In genomic region chr4:6986067-6986780, GRCh38 we compare ENCODE assay signal across 8 cellular contexts. TPM values are rescaled to one million over a fixed set of nuclear protein-coding genes. Genes with fewer than 3 reads are reported as not detected.
DNase-seq lines count a peak whose midpoint lies in the region; ATAC-seq and TF ChIP-seq lines count a peak whose summit lies in the region.

No MANE protein-coding gene starts in this region.

- peaks cover 72% of the 10 kb centered on the region for H3K4me1 Mint-ChIP-seq in activated CD4-positive, alpha-beta T cell treated with anti-CD3 and anti-CD28 coated beads, Interleukin-2, amount 10 ng/mL, durations not matched to agents 7 days and 5 days

- TSS peak; percentile 94 for BruUV-seq in Panc1 (replicated peaks; lab: Mats Ljungman, UMichigan)

- H3K4me3 Mint-ChIP-seq in activated CD4-positive, alpha-beta T cell treated with anti-CD3 and anti-CD28 coated beads, Interleukin-2, amount 10 ng/mL, durations not matched to agents 7 days and 5 days = peak overlapping the region; percentile 90

- CTCF ChIA-PET in activated CD4-positive, alpha-beta T cell treated with anti-CD3 and anti-CD28 coated beads, Interleukin-2, amount 10 ng/mL, durations not matched to agents 7 days and 5 days (lab: Charles Lee) = interaction anchor here (0.8 to 1.2 kb wide), 4 partner anchors 12 to 86 kb away, joined by 3 to 5 read pairs (median 4); partner anchors contain the start of gene TADA2B
- CTCF ChIA-PET in Panc1 (lab: Charles Lee) = interaction anchor here (0.6 kb wide), 2 partner anchors 18 to 192 kb away, joined by 3 read pairs; no protein-coding TSS in a partner anchor

- POLR2A ChIA-PET in activated CD4-positive, alpha-beta T cell treated with anti-CD3 and anti-CD28 coated beads, Interleukin-2, amount 10 ng/mL, durations not matched to agents 7 days and 5 days (lab: Charles Lee) = interaction anchor here (1.2 kb wide), 1 partner anchor 57 kb away, joined by 4 read pairs; the partner anchor contains the start of gene TADA2B
- POLR2A ChIA-PET in Panc1 (lab: Charles Lee) = interaction anchor here (0.6 kb wide), 2 partner anchors 55 to 423 kb away, joined by 5 to 7 read pairs; no protein-coding TSS in a partner anchor

- H3K27ac ChIP-seq in Panc1 (ENCODE audit: low read length) (peak overlapping the region; percentile 81), ectodermal cell (ENCODE audit: insufficient read depth, low read depth, low read length, poor library complexity, severe bottlenecking) (peak overlapping the region; percentile 72), mesodermal cell (ENCODE audit: low read depth, low read length, severe bottlenecking) (peak overlapping the region; percentile 92), upper lobe of left lung (peak overlapping the region; percentile 92 to 95 (median 94))

- no peaks in the 10 kb centered on the region for H3K27me3 Mint-ChIP-seq in activated CD4-positive, alpha-beta T cell treated with anti-CD3 and anti-CD28 coated beads, Interleukin-2, amount 10 ng/mL, durations not matched to agents 7 days and 5 days

- TF ChIP-seq CTCF in Panc1 (IDR thresholded peaks at IDR 0.05) (no peak), upper lobe of left lung (IDR thresholded peaks at IDR 0.05) (no peak)

- intact Hi-C loops in Panc1 (cut with micrococcal nuclease; ENCODE audit: unreplicated experiment) = no loop called here

- H3K9me3 ChIP-seq in Panc1 (ENCODE audit: control insufficient read depth, insufficient read depth, low read depth, low read length) = no peaks in the 10 kb centered on the region
- no peaks in the 10 kb centered on the region for H3K9me3 ChIP-seq in ectodermal cell (ENCODE audit: control insufficient read depth, low read length)
- no peaks in the 10 kb centered on the region for H3K9me3 ChIP-seq in mesodermal cell (ENCODE audit: control insufficient read depth, low read length)
- no peaks in the 10 kb centered on the region for H3K9me3 ChIP-seq in upper lobe of left lung

- peaks cover 28% of the 10 kb centered on the region for H3K36me3 Mint-ChIP-seq in activated CD4-positive, alpha-beta T cell treated with anti-CD3 and anti-CD28 coated beads, Interleukin-2, amount 10 ng/mL, durations not matched to agents 7 days and 5 days (ENCODE audit: low read depth)

- TF ChIP-seq EP300 in upper lobe of left lung (IDR thresholded peaks at IDR 0.05) = no peak

- no peak for DNase-seq in activated CD4-positive, alpha-beta T cell treated with anti-CD3 and anti-CD28 coated beads, Interleukin-2, amount 10 ng/mL, durations not matched to agents 7 days and 5 days
- no peak for DNase-seq in activated CD4-positive, alpha-beta T cell treated with anti-CD3 and anti-CD28 coated beads, Interleukin-2, amount 50 U/mL, for 4 hours
- DNase-seq in Panc1 (ENCODE audit: low read depth, low spot score) (no peak), upper lobe of left lung (peak in 1 of 2 donors; percentile 69)

- H3K27ac Mint-ChIP-seq in activated CD4-positive, alpha-beta T cell treated with anti-CD3 and anti-CD28 coated beads, Interleukin-2, amount 10 ng/mL, durations not matched to agents 7 days and 5 days = peak overlapping the region; percentile 97

- H3K4me3 ChIP-seq in Panc1 (ENCODE audit: low read depth in 2 of 2, low read length in 2 of 2) (peak overlapping the region; percentile 65 to 72), ectodermal cell (ENCODE audit: insufficient read depth, low read depth, low read length) (peak overlapping the region; percentile 91), mesodermal cell (ENCODE audit: extremely low read depth, insufficient read depth, low read length, poor library complexity, severe bottlenecking) (peak overlapping the region; percentile 80), upper lobe of left lung (peak overlapping the region; percentile 42 to 87 (median 80))

- in situ Hi-C loops in Panc1 (cut with HindIII; ENCODE audit: low pct_unique_long_range_greater_than_20kb, low sequenced_read_pairs) = no loop called here

- peaks cover 43% of the 10 kb centered on the region for H3K4me1 ChIP-seq in Panc1 (ENCODE audit: control insufficient read depth, insufficient read depth, low read length)
- peaks cover 24% of the 10 kb centered on the region for H3K4me1 ChIP-seq in ectodermal cell (ENCODE audit: control insufficient read depth, insufficient read depth, low read length)
- peaks cover 9% of the 10 kb centered on the region for H3K4me1 ChIP-seq in mesodermal cell (ENCODE audit: control insufficient read depth, insufficient read depth, low read length, poor library complexity, severe bottlenecking)
- peaks cover 48 to 68% (median 51%) of the 10 kb centered on the region in 4 donors for H3K4me1 ChIP-seq in upper lobe of left lung

- H3K36me3 ChIP-seq in Panc1 (ENCODE audit: control insufficient read depth, insufficient read depth, low read length) (peaks cover 3% of the 10 kb centered on the region; the same call in 1 of the 2 replicates), ectodermal cell (ENCODE audit: control insufficient read depth, insufficient read depth, low read length) (no peaks in the 10 kb centered on the region), mesodermal cell (ENCODE audit: control insufficient read depth, insufficient read depth, low read length) (peaks cover 6% of the 10 kb centered on the region), upper lobe of left lung (no peaks in the 10 kb centered on the region)

- no peak for TF ChIP-seq POLR2A in upper lobe of left lung (IDR thresholded peaks at IDR 0.05)

- H3K9me3 Mint-ChIP-seq in activated CD4-positive, alpha-beta T cell treated with anti-CD3 and anti-CD28 coated beads, Interleukin-2, amount 10 ng/mL, durations not matched to agents 7 days and 5 days = no peaks in the 10 kb centered on the region

- H3K27me3 ChIP-seq in Panc1 (ENCODE audit: control insufficient read depth, insufficient read depth, low read length) (no peaks in the 10 kb centered on the region), ectodermal cell (ENCODE audit: control insufficient read depth, insufficient read depth, low read length, poor library complexity, severe bottlenecking) (no peaks in the 10 kb centered on the region), upper lobe of left lung (no peaks in the 10 kb centered on the region)

- 9% methylated on average over 28 of the region's 28 CpGs for WGBS in ectodermal cell, 2 experiments
- WGBS in mesodermal cell (ENCODE audit: insufficient coverage in 2 of 2), 2 experiments = 1 to 7% methylated on average over 17 to 23 of the region's 28 CpGs
- WGBS in upper lobe of left lung, 2 donors = 1 to 11% methylated on average over 7 to 28 of the region's 28 CpGs

- ATAC-seq in HG02840 (IDR thresholded peaks at IDR 0.05; ENCODE audit: low FRiP score, unreplicated experiment) (peak; percentile 29), Panc1 (peak; percentile 43), upper lobe of left lung (ENCODE audit: low FRiP score in 2 of 2) (peak; percentile 47 to 62), GM19467 (IDR thresholded peaks at IDR 0.05; ENCODE audit: unreplicated experiment) (no peak)

RNA-seq across cellular contexts. Expression of gene TADA2B, which starts 56.9 kb away (rescaled TPM):
- 10 to 100 TPM; 25.5 to 26.1 TPM for total RNA-seq in activated CD4-positive, alpha-beta T cell treated with anti-CD3 and anti-CD28 coated beads, Interleukin-2, amount 10 ng/mL, durations not matched to agents 7 days and 5 days
- total RNA-seq in Panc1 (2021; ENCODE audit: unreplicated experiment) (17.6 TPM), upper lobe of left lung (10 to 100 TPM; 20.8 to 29.0 (median 26.2) TPM)
- 21.4 TPM for polyA plus RNA-seq in Panc1 (2012; ENCODE audit: insufficient read length)
- 17.7 TPM for polyA plus RNA-seq in ectodermal cell (2013, experiment 1 of 4)
- polyA plus RNA-seq in ectodermal cell (2013, experiment 2 of 4) = 15.1 TPM
- 13.5 TPM for polyA plus RNA-seq in ectodermal cell (2013, experiment 3 of 4)
- 14.6 TPM for polyA plus RNA-seq in ectodermal cell (2013, experiment 4 of 4)
- polyA plus RNA-seq in mesodermal cell (2013, experiment 1 of 2) = 11.6 TPM
- polyA plus RNA-seq in mesodermal cell (2013, experiment 2 of 2) = 11.5 TPM
